14 cellular contexts compared by ENCODE assay signal in the genomic region with DNA sequence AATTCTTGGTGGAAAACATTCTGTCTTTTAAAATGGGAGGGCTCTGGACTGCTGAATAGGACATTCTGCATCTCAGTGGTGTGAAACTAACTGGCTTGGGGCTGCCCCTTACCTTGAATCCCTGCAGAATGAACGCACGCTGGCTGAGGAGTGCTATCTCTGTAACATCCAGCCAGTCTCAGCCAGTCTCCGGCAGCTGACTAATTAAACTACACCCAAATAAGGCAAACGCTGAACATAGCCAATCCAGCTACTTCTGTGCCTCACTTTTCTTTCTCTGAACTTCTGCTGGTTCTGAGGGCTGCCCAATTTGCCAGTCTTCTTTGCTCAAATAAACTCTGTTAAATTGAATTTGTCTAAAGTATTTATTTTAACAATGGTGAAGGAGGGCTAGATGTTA.
A peak's percentile ranks its signal among the peaks of the same experiment; 100 is the strongest.
DNase-seq lines count a peak whose midpoint lies in the region; ATAC-seq and TF ChIP-seq lines count a peak whose summit lies in the region.
"Had no signal": no experiment of that assay in that cellular context is flagged by ENCODE, and none has a peak within 500 bp of the region (broad histone marks: within the 10 kb centered on the region; RNA-seq: fewer than 3 reads in every experiment).

No MANE protein-coding gene starts in this region.

- H3K4me2 ChIP-seq in neural progenitor cell (peak overlapping the region; percentile 55), SK-N-SH (no peak overlapping the region)
- H3K4me2 ChIP-seq: BLaER1 had no signal

- no peaks in the 10 kb centered on the region for H4K20me1 ChIP-seq in neural progenitor cell (ENCODE audit: low read depth)
- no peaks in the 10 kb centered on the region for H4K20me1 ChIP-seq in SK-N-SH (ENCODE audit: insufficient read depth)
- H4K20me1 ChIP-seq: BLaER1 had no signal

- ATAC-seq in activated CD8-positive, alpha-beta T cell treated with anti-CD3 and anti-CD28 coated beads for 36 hours = no peak

- POLR2A ChIA-PET in activated CD8-positive, alpha-beta T cell treated with anti-CD3 and anti-CD28 coated beads for 36 hours (lab: Charles Lee) = no interaction called here
- POLR2A ChIA-PET in SK-N-SH (lab: Yijun Ruan, JAX) = no interaction called here

- H3K9ac ChIP-seq in neural progenitor cell (no peak overlapping the region), SK-N-SH (no peak overlapping the region)
- H3K9ac ChIP-seq: BLaER1 had no signal

- no peak overlapping the region for H3K4me3 Mint-ChIP-seq in neural progenitor cell
- no peak overlapping the region for H3K4me3 Mint-ChIP-seq in activated CD8-positive, alpha-beta T cell treated with anti-CD3 and anti-CD28 coated beads for 36 hours
- H3K4me3 Mint-ChIP-seq: CD8-positive, alpha-beta memory T cell had no signal

- peaks cover 2% of the 10 kb centered on the region for H3K9me3 Mint-ChIP-seq in neural progenitor cell
- H3K9me3 Mint-ChIP-seq in activated CD8-positive, alpha-beta T cell treated with anti-CD3 and anti-CD28 coated beads for 36 hours = no peaks in the 10 kb centered on the region

- no peaks in the 10 kb centered on the region for H3K27me3 ChIP-seq in ectodermal cell (ENCODE audit: control insufficient read depth, insufficient read depth, low read length, poor library complexity, severe bottlenecking)
- H3K27me3 ChIP-seq in neural progenitor cell = no peaks in the 10 kb centered on the region
- H3K27me3 ChIP-seq in SK-N-SH (ENCODE audit: insufficient read depth) = no peaks in the 10 kb centered on the region
- H3K27me3 ChIP-seq: BLaER1 had no signal

- peaks cover 27% of the 10 kb centered on the region for H3K4me1 Mint-ChIP-seq in neural progenitor cell
- no peaks in the 10 kb centered on the region for H3K4me1 Mint-ChIP-seq in activated CD8-positive, alpha-beta T cell treated with anti-CD3 and anti-CD28 coated beads for 36 hours (ENCODE audit: low read depth)

- H3K27ac ChIP-seq in ectodermal cell (ENCODE audit: insufficient read depth, low read depth, low read length, poor library complexity, severe bottlenecking) (peak overlapping the region; percentile 6), neural progenitor cell (peak overlapping the region; percentile 21), SK-N-SH (ENCODE audit: low read depth in 2 of 2, low read length in 1 of 2) (no peak overlapping the region)
- H3K27ac ChIP-seq: BLaER1 had no signal

- H3K36me3 ChIP-seq in ectodermal cell (ENCODE audit: control insufficient read depth, insufficient read depth, low read length) (no peaks in the 10 kb centered on the region), neural progenitor cell (no peaks in the 10 kb centered on the region), SK-N-SH (replicated peaks in 1 of 2; ENCODE audit: control insufficient read depth in 1 of 2, insufficient read depth in 2 of 2, low read length in 1 of 2) (no peaks in the 10 kb centered on the region)
- H3K36me3 ChIP-seq: BLaER1 had no signal

- TF ChIP-seq RAD21 in SK-N-SH (IDR thresholded peaks at IDR 0.05; ENCODE audit: low read length) = no peak

- H3K9me3 ChIP-seq in ectodermal cell (ENCODE audit: control insufficient read depth, low read length) = no peaks in the 10 kb centered on the region
- no peaks in the 10 kb centered on the region for H3K9me3 ChIP-seq in neural progenitor cell (ENCODE audit: low read depth)
- no peaks in the 10 kb centered on the region for H3K9me3 ChIP-seq in SK-N-SH
- H3K9me3 ChIP-seq: BLaER1 had no signal

- H2AFZ ChIP-seq in neural progenitor cell (replicated peaks) = no peak overlapping the region
- no peak overlapping the region for H2AFZ ChIP-seq in SK-N-SH (ENCODE audit: low read depth)

- peaks cover 15% of the 10 kb centered on the region for H3F3A ChIP-seq in neural progenitor cell (ENCODE audit: low read depth)
- no peaks in the 10 kb centered on the region for H3F3A ChIP-seq in SK-N-SH (replicated peaks; ENCODE audit: insufficient read depth)

- H3K27me3 Mint-ChIP-seq in neural progenitor cell (ENCODE audit: insufficient read depth, low read depth) = peaks cover 4% of the 10 kb centered on the region
- peaks cover 7% of the 10 kb centered on the region for H3K27me3 Mint-ChIP-seq in activated CD8-positive, alpha-beta T cell treated with anti-CD3 and anti-CD28 coated beads for 36 hours

- H3K36me3 Mint-ChIP-seq in neural progenitor cell = no peaks in the 10 kb centered on the region
- H3K36me3 Mint-ChIP-seq in activated CD8-positive, alpha-beta T cell treated with anti-CD3 and anti-CD28 coated beads for 36 hours (ENCODE audit: low read depth) = no peaks in the 10 kb centered on the region
- H3K36me3 Mint-ChIP-seq: CD8-positive, alpha-beta memory T cell had no signal

- H3K9me2 ChIP-seq in SK-N-SH = no peaks in the 10 kb centered on the region

- peak; percentile 63 for DNase-seq in ELF-1 (ENCODE audit: low read depth, low spot score)
- peak; percentile 26 for DNase-seq in NCI-H1694 (lab: John Stamatoyannopoulos, UW)
- peak; percentile 65 for DNase-seq in neural progenitor cell (ENCODE audit: low spot score)
- no peak for DNase-seq in activated CD8-positive, alpha-beta T cell treated with anti-CD3 and anti-CD28 coated beads for 36 hours
- DNase-seq in LoVo (ENCODE audit: low spot score) = no peak
- no peak for DNase-seq in SK-N-SH
- DNase-seq: CD8-positive, alpha-beta memory T cell; NCI-H1048; NCI-H146; NCI-H446; NCI-H82; SHP77 treated with DMSO at 0.1 percent for 48 hours had no signal

- H3K27ac Mint-ChIP-seq in neural progenitor cell = no peak overlapping the region
- no peak overlapping the region for H3K27ac Mint-ChIP-seq in activated CD8-positive, alpha-beta T cell treated with anti-CD3 and anti-CD28 coated beads for 36 hours

- CTCF ChIA-PET in activated CD8-positive, alpha-beta T cell treated with anti-CD3 and anti-CD28 coated beads for 36 hours (lab: Charles Lee) = no interaction called here
- CTCF ChIA-PET in SK-N-SH (lab: Yijun Ruan, JAX) = no interaction called here

- no peak for TF ChIP-seq EP300 in SK-N-SH (IDR thresholded peaks at IDR 0.05; ENCODE audit: borderline replicate concordance in 1 of 2, low read depth in 1 of 2, low read length in 1 of 2)

- no peak overlapping the region for H3K4me3 ChIP-seq in ectodermal cell (ENCODE audit: insufficient read depth, low read depth, low read length)
- H3K4me3 ChIP-seq in neural progenitor cell = no peak overlapping the region
- no peak overlapping the region for H3K4me3 ChIP-seq in SK-N-SH (ENCODE audit: low read depth in 2 of 2, low read length in 1 of 2)
- H3K4me3 ChIP-seq: BLaER1 had no signal

- intact Hi-C loops in activated CD8-positive, alpha-beta T cell treated with anti-CD3 and anti-CD28 coated beads for 36 hours (cut with micrococcal nuclease) = no loop called here

- TF ChIP-seq CTCF in neural progenitor cell (IDR thresholded peaks at IDR 0.05) (no peak), SK-N-SH (IDR thresholded peaks at IDR 0.05) (no peak)
- no peak for TF ChIP-seq CTCF in activated CD8-positive, alpha-beta T cell treated with anti-CD3 and anti-CD28 coated beads for 36 hours (IDR thresholded peaks at IDR 0.05)

- WGBS in ectodermal cell, 2 experiments = 45 to 48% methylated on average over 4 of the region's 4 CpGs
- 54% methylated on average over 4 of the region's 4 CpGs for WGBS in SK-N-SH (ENCODE audit: low lambda C conversion rate)

- no peaks in the 10 kb centered on the region for H3K79me2 ChIP-seq in neural progenitor cell (ENCODE audit: low read depth)
- H3K79me2 ChIP-seq in SK-N-SH (ENCODE audit: insufficient read depth) = no peaks in the 10 kb centered on the region

- H3K4me1 ChIP-seq in ectodermal cell (ENCODE audit: control insufficient read depth, insufficient read depth, low read length) = peaks cover 26% of the 10 kb centered on the region
- H3K4me1 ChIP-seq in neural progenitor cell = peaks cover 31% of the 10 kb centered on the region
- H3K4me1 ChIP-seq in SK-N-SH (ENCODE audit: control insufficient read depth in 1 of 2, insufficient read depth in 2 of 2, low read depth in 1 of 2, low read length in 1 of 2) = peaks cover 0 to 2% of the 10 kb centered on the region in 2 experiments; a peak in 1 of 4 replicates
- H3K4me1 ChIP-seq: BLaER1 had no signal

TF ChIP-seq in SK-N-SH, 30 proteins besides CTCF, POLR2A, EP300 and RAD21:
- TF ChIP-seq MXI1 (IDR thresholded peaks at IDR 0.05; ENCODE audit: low read depth, low read length) (no peak), REST (IDR thresholded peaks at IDR 0.05; ENCODE audit: low read depth, low read length) (no peak), RCOR1 (IDR thresholded peaks at IDR 0.05; ENCODE audit: low read length) (no peak), JUND (IDR thresholded peaks at IDR 0.05) (no peak)

Comparison
In these comparisons a context has a peak if more than half of its experiments do, and no peak if none do; other contexts are left out.
1. DNase-seq: peak in ELF-1 (single experiment), NCI-H1694 (single experiment) and neural progenitor cell (single experiment); none in activated CD8-positive, alpha-beta T cell treated with anti-CD3 and anti-CD28 coated beads for 36 hours (single experiment), LoVo (single experiment) and SK-N-SH (single experiment).
2. H3K27ac ChIP-seq: peak in ectodermal cell (single experiment) and neural progenitor cell (single experiment); none in SK-N-SH (0 of 2).